Comparison of ENCODE assay signal across 8 cellular contexts in genomic region chr7:16421333-16422099, GRCh38. TPM values are rescaled to one million over a fixed set of nuclear protein-coding genes. Genes with fewer than 3 reads are reported as not detected.
DNase-seq lines count a peak whose midpoint lies in the region; ATAC-seq and TF ChIP-seq lines count a peak whose summit lies in the region.

CRPPA (minus strand) TSS chr7:16421538; CDS start chr7:16421322, 216 bp downstream.

- no peaks in the 10 kb centered on the region for H3K9me3 ChIP-seq in HCT116 (ENCODE audit: control insufficient read depth in 1 of 2, insufficient read depth in 1 of 2, low read depth in 1 of 2, low read length in 2 of 2)
- no peaks in the 10 kb centered on the region for H3K9me3 ChIP-seq in MG63
- no peaks in the 10 kb centered on the region for H3K9me3 ChIP-seq in lung (ENCODE audit: control insufficient read depth in 2 of 2, insufficient read depth in 1 of 2, low read length in 1 of 2)

- intact Hi-C loops in HCT116 (cut with micrococcal nuclease) = no loop called here

- POLR2A ChIA-PET in HCT116 (lab: Charles Lee) = no interaction called here
- POLR2A ChIA-PET in activated CD4-positive, alpha-beta T cell treated with anti-CD3 and anti-CD28 coated beads, Interleukin-2, amount 10 ng/mL, durations not matched to agents 7 days and 5 days (lab: Charles Lee) = interaction anchor here (1.3 kb wide), 1 partner anchor 143 kb away, joined by 6 read pairs; no protein-coding TSS in a partner anchor

- H3K4me3 ChIP-seq in HCT116 (replicated peaks in 1 of 2; ENCODE audit: low read depth in 1 of 2, low read length in 2 of 2) = peak within 1 kb of the TSS; percentile 53 to 60
- H3K4me3 ChIP-seq in MG63 = peak within 1 kb of the TSS; percentile 46
- H3K4me3 ChIP-seq in lung = peak within 1 kb of the TSS; percentile 71

- CTCF ChIA-PET in HCT116 (lab: Charles Lee) = interaction anchor here (1.9 kb wide), 1 partner anchor 143 kb away, joined by 4 read pairs; no protein-coding TSS in a partner anchor
- CTCF ChIA-PET in activated CD4-positive, alpha-beta T cell treated with anti-CD3 and anti-CD28 coated beads, Interleukin-2, amount 10 ng/mL, durations not matched to agents 7 days and 5 days (lab: Charles Lee) = interaction anchor here (0.6 to 2.3 kb wide), 8 partner anchors 9 to 1409 kb away, joined by 3 to 5 read pairs (median 4); no protein-coding TSS in a partner anchor

- H3K4me3 Mint-ChIP-seq in activated CD4-positive, alpha-beta T cell treated with anti-CD3 and anti-CD28 coated beads, Interleukin-2, amount 10 ng/mL, durations not matched to agents 7 days and 5 days = peak within 1 kb of the TSS; percentile 84

- peak; percentile 17 for DNase-seq in GM10266 (ENCODE audit: extremely low spot score)
- DNase-seq in HCT116 (ENCODE audit: low read depth, low spot score) = no peak
- peak; percentile 38 for DNase-seq in MG63
- DNase-seq in activated CD4-positive, alpha-beta T cell treated with anti-CD3 and anti-CD28 coated beads, Interleukin-2, amount 10 ng/mL, durations not matched to agents 7 days and 5 days = peak; percentile 31
- DNase-seq in ecto neural progenitor cell (ENCODE audit: low spot score) = peak; percentile 71
- DNase-seq in lung (ENCODE audit: low spot score) = no peak
- peak; percentile 29 to 32 for DNase-seq in stimulated activated CD8-positive, alpha-beta memory T cell treated with anti-CD3 and anti-CD28 coated beads, Interleukin-15, amount 100 ng/mL, for 48 hours (ENCODE audit: low read depth in 2 of 2)
- DNase-seq in NCI-H2107 treated with DMSO at 0.1 percent for 48 hours (lab: John Stamatoyannopoulos, UW; ENCODE audit: unreplicated experiment) = no peak

- H3K36me3 ChIP-seq in HCT116 (ENCODE audit: control insufficient read depth in 1 of 2, insufficient read depth in 2 of 2, low read length in 2 of 2) = no peaks in the 10 kb centered on the region
- no peaks in the 10 kb centered on the region for H3K36me3 ChIP-seq in MG63
- no peaks in the 10 kb centered on the region for H3K36me3 ChIP-seq in lung (ENCODE audit: control insufficient read depth in 2 of 2, insufficient read depth in 2 of 2, low read length in 2 of 2)

- TF ChIP-seq CTCF in GM10266 (IDR thresholded peaks at IDR 0.05; ENCODE audit: control insufficient read depth, insufficient read depth, low read depth, missing control alignments) (no peak), HCT116 (IDR thresholded peaks at IDR 0.05 in 2 of 3, conservative IDR thresholded peaks at IDR 0.05 in 1 of 3; ENCODE audit: borderline replicate concordance in 1 of 3, insufficient read depth in 1 of 3, low read depth in 2 of 3, low read length in 2 of 3) (no peak), lung (IDR thresholded peaks at IDR 0.05; ENCODE audit: control extremely low read depth, extremely low read depth) (no peak)

- H3K27ac ChIP-seq in HCT116 (ENCODE audit: low read depth, low read length) (peak within 1 kb of the TSS; percentile 90), lung (ENCODE audit: low read depth in 1 of 2, low read length in 1 of 2) (peak within 1 kb of the TSS; percentile 99 to 100)

- H3K9me2 ChIP-seq in HCT116 (ENCODE audit: insufficient read depth) = no peaks in the 10 kb centered on the region

- peak within 1 kb of the TSS; percentile 64 for H3K9ac ChIP-seq in HCT116 (ENCODE audit: low read length)

- H3K27me3 ChIP-seq in HCT116 (ENCODE audit: insufficient read depth, low read length) = no peaks in the 10 kb centered on the region
- H3K27me3 ChIP-seq in MG63 = no peaks in the 10 kb centered on the region
- H3K27me3 ChIP-seq in lung (ENCODE audit: control insufficient read depth, insufficient read depth) = no peaks in the 10 kb centered on the region

- RAD21 ChIA-PET in HCT116 (lab: Charles Lee; ENCODE audit: low non-redundant PET in 1 of 2, low total read pairs in 2 of 2, uncharacterized antibody in 2 of 2, unreplicated experiment in 2 of 2) = interaction anchor here in 1 of 2 experiments (0.6 kb wide), 1 partner anchor 23 kb away, joined by 4 read pairs; no protein-coding TSS in a partner anchor

- peaks cover 7% of the 10 kb centered on the region for H3K36me3 Mint-ChIP-seq in activated CD4-positive, alpha-beta T cell treated with anti-CD3 and anti-CD28 coated beads, Interleukin-2, amount 10 ng/mL, durations not matched to agents 7 days and 5 days (ENCODE audit: low read depth)

- H3K79me2 ChIP-seq in HCT116 (ENCODE audit: insufficient read depth, low read length) = no peaks in the 10 kb centered on the region

- H4K20me1 ChIP-seq in HCT116 (ENCODE audit: insufficient read depth) = no peaks in the 10 kb centered on the region

- H3K4me1 Mint-ChIP-seq in activated CD4-positive, alpha-beta T cell treated with anti-CD3 and anti-CD28 coated beads, Interleukin-2, amount 10 ng/mL, durations not matched to agents 7 days and 5 days = peaks cover 26% of the 10 kb centered on the region

- ATAC-seq in HCT116 (peak; percentile 39), lung (ENCODE audit: insufficient read depth, low FRiP score) (peak; percentile 69)

- no peak for TF ChIP-seq POLR2A in HCT116 (IDR thresholded peaks at IDR 0.05; ENCODE audit: borderline replicate concordance, extremely low read depth, insufficient read depth, insufficient read length)

- H3K4me2 ChIP-seq in HCT116 (ENCODE audit: low read length) = peak within 1 kb of the TSS; percentile 69

- no TSS peak for BruUV-seq in HCT116 (replicated peaks; lab: Mats Ljungman, UMichigan)

- no peak for TF ChIP-seq RAD21 in HCT116 (IDR thresholded peaks at IDR 0.05; ENCODE audit: low read depth)

- WGBS in lung, 2 donors = 9 to 10% methylated on average over 44 to 49 of the region's 49 CpGs

- H3K4me1 ChIP-seq in HCT116 (ENCODE audit: control insufficient read depth in 1 of 2, insufficient read depth in 2 of 2, low read length in 2 of 2) (peaks cover 11 to 23% of the 10 kb centered on the region in 2 experiments), lung (ENCODE audit: control insufficient read depth in 2 of 2, insufficient read depth in 2 of 2, low read length in 2 of 2) (no peaks in the 10 kb centered on the region)

- peaks cover 2% of the 10 kb centered on the region for H3K27me3 Mint-ChIP-seq in activated CD4-positive, alpha-beta T cell treated with anti-CD3 and anti-CD28 coated beads, Interleukin-2, amount 10 ng/mL, durations not matched to agents 7 days and 5 days

- H3K9me3 Mint-ChIP-seq in activated CD4-positive, alpha-beta T cell treated with anti-CD3 and anti-CD28 coated beads, Interleukin-2, amount 10 ng/mL, durations not matched to agents 7 days and 5 days = peaks cover 11% of the 10 kb centered on the region

- H2AFZ ChIP-seq in HCT116 (ENCODE audit: low read depth, low read length, poor library complexity, severe bottlenecking) = peak within 1 kb of the TSS; percentile 63

- H3K27ac Mint-ChIP-seq in activated CD4-positive, alpha-beta T cell treated with anti-CD3 and anti-CD28 coated beads, Interleukin-2, amount 10 ng/mL, durations not matched to agents 7 days and 5 days = peak within 1 kb of the TSS; percentile 93

TF ChIP-seq in HCT116, 20 proteins besides CTCF, POLR2A, EP300 and RAD21:
- TF ChIP-seq REST (IDR thresholded peaks at IDR 0.05; ENCODE audit: low read depth) (no peak), ZFX (IDR thresholded peaks at IDR 0.05) (peak; percentile 61; the same call in 1 of the 2 replicates), FOSL1 (IDR thresholded peaks at IDR 0.05; ENCODE audit: low read depth) (no peak; the same call in 1 of the 2 replicates), ELF1 (IDR thresholded peaks at IDR 0.05; ENCODE audit: borderline replicate concordance, low read depth) (no peak)
TF ChIP-seq in HCT116: peak in this region for 1.

RNA-seq across cellular contexts. Expression of gene CRPPA, which starts in this region (rescaled TPM):
- total RNA-seq in HCT116 (2021; ENCODE audit: unreplicated experiment) = 1.6 TPM
- 0.07 and 0.12 TPM in 2 replicates for polyA plus RNA-seq in HCT116 (2012)
- 0.33 and 0.42 TPM in 2 replicates for total RNA-seq in MG63 (2014; rRNA removed; shearing (Covaris generic); ENCODE audit: low replicate concordance)
- under 1 TPM; 0.58 to 0.60 TPM for total RNA-seq in activated CD4-positive, alpha-beta T cell treated with anti-CD3 and anti-CD28 coated beads, Interleukin-2, amount 10 ng/mL, durations not matched to agents 7 days and 5 days
- 1 to 10 TPM; 3.6 to 8.6 TPM for total RNA-seq in lung
- polyA plus RNA-seq in lung = under 1 TPM; 0.38 to 0.41 TPM

Comparison
In these comparisons a context has a peak if more than half of its experiments do, and no peak if none do; other contexts are left out.
1. Peak in DNase-seq and H3K4me3 ChIP-seq in MG63; RNA of the gene not detected or under 1 TPM.
2. Peak in DNase-seq in activated CD4-positive, alpha-beta T cell treated with anti-CD3 and anti-CD28 coated beads, Interleukin-2, amount 10 ng/mL, durations not matched to agents 7 days and 5 days; RNA of the gene not detected or under 1 TPM.
3. DNase-seq: peak in GM10266 (single experiment), ecto neural progenitor cell (single experiment) and stimulated activated CD8-positive, alpha-beta memory T cell treated with anti-CD3 and anti-CD28 coated beads, Interleukin-15, amount 100 ng/mL, for 48 hours (2 of 2); none in HCT116 (single experiment), lung (single experiment) and NCI-H2107 treated with DMSO at 0.1 percent for 48 hours (single experiment).
4. Peak in every context shown above with its lines, with median percentiles within 50 percentile points of each other: H3K4me3 ChIP-seq.